In the genomic region with DNA sequence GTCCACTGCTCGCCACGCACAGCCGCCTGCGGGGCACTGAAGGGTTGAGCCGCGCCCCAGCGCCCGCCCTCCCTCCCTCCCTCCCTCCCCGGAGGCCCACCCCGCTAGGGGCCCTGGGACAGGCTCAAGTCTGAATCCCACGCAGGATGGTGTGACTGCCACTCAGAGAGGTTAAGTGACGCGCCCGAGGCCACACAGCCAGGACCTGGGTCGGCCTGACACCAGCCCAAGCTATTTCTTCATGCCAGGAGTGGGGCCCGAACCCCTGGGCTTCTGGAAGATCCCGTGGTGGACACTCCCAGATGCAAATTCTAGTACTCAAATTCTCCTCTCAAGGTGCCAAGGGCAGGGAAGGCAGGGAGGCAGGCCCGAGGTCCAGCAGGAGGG, we compare ENCODE assay signal across 37 cellular contexts. TPM values are rescaled to one million over a fixed set of nuclear protein-coding genes. Genes with fewer than 3 reads are reported as not detected.
"Had no signal": no experiment of that assay in that cellular context is flagged by ENCODE, and none has a peak within 500 bp of the region (broad histone marks: within the 10 kb centered on the region; RNA-seq: fewer than 3 reads in every experiment).

No MANE protein-coding gene starts in this region.

- H3K9me3 ChIP-seq: esophagus muscularis mucosa, gastrocnemius medialis, heart left ventricle had no signal

- H3K4me3 Mint-ChIP-seq: activated B cell treated with CpG ODN at 0.5 μM for 24 hours; activated CD8-positive, alpha-beta T cell treated with anti-CD3 and anti-CD28 coated beads for 36 hours; activated naive CD8-positive, alpha-beta T cell; activated T-cell treated with anti-CD3 and anti-CD28 coated beads, Interleukin-2, amount 50 U/mL, for 4 hours; activated T-helper 17 cell treated with anti-CD3 and anti-CD28 coated beads, Interleukin-2, amount 50 U/mL, for 72 hours; central memory CD8-positive, alpha-beta T cell; effector memory CD8-positive, alpha-beta T cell; T-helper 1 cell treated with Interleukin-12 subunit alpha and Interleukin-12 subunit beta and Interleukin-4 antibody, amounts not matched to agents 30 μg/mL and 1 μg/mL, for 36 hours; T-helper 2 cell treated with Interferon-gamma antibody and Interleukin-4, amounts not matched to agents 5 μg/mL and 100 μg/mL, for 36 hours had no signal

- H3K9me3 Mint-ChIP-seq: activated B cell treated with CpG ODN at 0.5 μM for 24 hours; activated CD8-positive, alpha-beta T cell treated with anti-CD3 and anti-CD28 coated beads for 36 hours; activated T-cell treated with anti-CD3 and anti-CD28 coated beads, Interleukin-2, amount 50 U/mL, for 4 hours; activated T-helper 17 cell treated with anti-CD3 and anti-CD28 coated beads, Interleukin-2, amount 50 U/mL, for 72 hours; central memory CD8-positive, alpha-beta T cell; effector memory CD8-positive, alpha-beta T cell; T-helper 1 cell treated with Interleukin-12 subunit alpha and Interleukin-12 subunit beta and Interleukin-4 antibody, amounts not matched to agents 30 μg/mL and 1 μg/mL, for 36 hours; T-helper 2 cell treated with Interferon-gamma antibody and Interleukin-4, amounts not matched to agents 5 μg/mL and 100 μg/mL, for 36 hours had no signal

- ATAC-seq: activated CD4-positive, CD25-positive, alpha-beta regulatory T cell treated with anti-CD3 and anti-CD28 coated beads, Interleukin-2, amount 50 U/mL, for 24 hours; activated CD8-positive, alpha-beta T cell treated with anti-CD3 and anti-CD28 coated beads for 36 hours; activated T-cell treated with anti-CD3 and anti-CD28 coated beads, Interleukin-2, amount 50 U/mL, for 4 hours; activated T-helper 17 cell treated with anti-CD3 and anti-CD28 coated beads, Interleukin-2, amount 50 U/mL, for 72 hours; effector memory CD8-positive, alpha-beta T cell; foreskin keratinocyte; gastrocnemius medialis; heart left ventricle had no signal

- H3K27ac ChIP-seq: brain microvascular endothelial cell, esophagus muscularis mucosa, foreskin keratinocyte, gastrocnemius medialis, heart left ventricle, WERI-Rb-1 had no signal

- H3K27ac Mint-ChIP-seq: activated CD8-positive, alpha-beta T cell treated with anti-CD3 and anti-CD28 coated beads for 36 hours; activated T-helper 17 cell treated with anti-CD3 and anti-CD28 coated beads, Interleukin-2, amount 50 U/mL, for 72 hours; T-helper 1 cell treated with Interleukin-12 subunit alpha and Interleukin-12 subunit beta and Interleukin-4 antibody, amounts not matched to agents 30 μg/mL and 1 μg/mL, for 36 hours; T-helper 2 cell treated with Interferon-gamma antibody and Interleukin-4, amounts not matched to agents 5 μg/mL and 100 μg/mL, for 36 hours had no signal

- DNase-seq: activated B cell treated with CpG ODN at 0.5 μM for 24 hours; activated CD4-positive, alpha-beta T cell treated with anti-CD3 and anti-CD28 coated beads for 48 hours; activated CD4-positive, alpha-beta T cell treated with anti-CD3 and anti-CD28 coated beads, Interleukin-2, amount 50 U/mL, for 1 hour; activated CD4-positive, alpha-beta T cell treated with anti-CD3 and anti-CD28 coated beads, Interleukin-2, amount 50 U/mL, for 48 hours; activated CD8-positive, alpha-beta memory T cell treated with anti-CD3 and anti-CD28 coated beads for 24 hours; activated CD8-positive, alpha-beta T cell treated with anti-CD3 and anti-CD28 coated beads for 36 hours; activated effector memory CD4-positive, alpha-beta T cell treated with Interleukin-2 at 50 U/mL for 16 hours; activated gamma-delta T cell treated with Interleukin-2 at 50 U/mL for 16 hours; activated naive CD4-positive, alpha-beta T cell treated with anti-CD3 and anti-CD28 coated beads, Interleukin-2, amount 50 U/mL, for 16 hours; activated naive CD4-positive, alpha-beta T cell treated with Interleukin-2 at 50 U/mL for 16 hours; activated T-cell treated with anti-CD3 and anti-CD28 coated beads, Interleukin-2, amount 50 U/mL, for 4 hours; amniotic stem cell; anterior cingulate cortex; brain microvascular endothelial cell; cortex of kidney; dermis blood vessel endothelial cell; effector CD4-positive, alpha-beta T cell; effector memory CD8-positive, alpha-beta T cell; erythroblast; gastrocnemius medialis; glutamatergic neuron; heart left ventricle; T1000; WERI-Rb-1 had no signal

- H3K27me3 Mint-ChIP-seq: activated B cell treated with CpG ODN at 0.5 μM for 24 hours; activated naive CD8-positive, alpha-beta T cell had no signal

- FAIRE-seq: astrocyte, bronchial epithelial cell had no signal

- H3K4me1 ChIP-seq: foreskin keratinocyte, gastrocnemius medialis had no signal

- H3K36me3 ChIP-seq: gastrocnemius medialis, WERI-Rb-1 had no signal

- H3K36me3 Mint-ChIP-seq: activated naive CD8-positive, alpha-beta T cell had no signal

- H3K4me3 ChIP-seq: esophagus muscularis mucosa, gastrocnemius medialis, heart left ventricle had no signal

RNA-seq across cellular contexts. Expression of gene IL17C, which starts 5.2 kb away (rescaled TPM):
- total RNA-seq: activated T-cell treated with anti-CD3 and anti-CD28 coated beads, Interleukin-2, amount 50 U/mL, for 4 hours; cardiac septum; cerebellum; dermis blood vessel endothelial cell; esophagus muscularis mucosa; foreskin keratinocyte; gastrocnemius medialis; heart left ventricle had no signal
- polyA plus RNA-seq: adipose tissue, foreskin keratinocyte, heart left ventricle had no signal

RNA-seq across cellular contexts. Expression of gene SNAI3, which starts 42.8 kb away (rescaled TPM):
- total RNA-seq: bronchial epithelial cell, cerebellum, dermis blood vessel endothelial cell, foreskin keratinocyte had no signal
